In the genomic region with DNA sequence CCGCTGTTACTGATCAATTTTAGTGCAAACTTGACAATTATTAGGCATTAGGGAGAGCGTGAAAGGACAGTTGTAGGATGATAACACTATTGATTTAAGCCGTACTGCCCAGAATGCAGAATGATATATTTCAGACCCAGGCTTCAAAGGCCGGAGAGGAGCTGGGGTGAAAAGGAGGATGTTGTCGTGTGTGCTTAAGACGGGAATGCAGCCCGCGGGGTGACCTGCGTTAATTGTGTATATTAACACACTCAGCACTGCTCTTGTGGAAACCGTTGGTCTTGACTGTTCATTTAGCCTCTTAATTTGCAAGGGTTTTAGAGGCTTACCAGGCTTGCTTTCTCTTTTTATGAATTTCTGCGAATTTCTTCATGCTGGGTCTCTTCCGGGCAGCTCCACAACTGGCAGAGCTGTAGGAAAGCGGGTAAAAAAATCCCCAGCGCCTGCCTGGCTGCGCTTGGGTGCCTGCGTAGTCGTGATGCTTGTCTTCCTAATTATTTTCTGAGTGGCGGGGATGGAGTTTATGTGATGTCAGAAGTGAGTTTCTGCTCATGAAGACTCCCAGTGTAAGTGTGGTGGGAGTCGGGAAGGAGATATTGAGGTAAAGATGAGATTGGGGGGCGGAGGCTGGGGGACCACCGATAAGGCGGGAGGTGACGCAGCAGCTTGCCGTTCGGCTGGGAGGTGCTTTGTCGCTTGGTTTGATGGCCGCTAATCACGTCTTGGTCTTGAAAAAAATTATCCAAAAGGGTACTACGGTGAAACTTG, we compare ENCODE assay signal across 1 cellular context.
TF ChIP-seq lines count a peak whose summit lies in the region.

No MANE protein-coding gene starts in this region.

TF ChIP-seq in SK-N-SH, 30 proteins besides CTCF, POLR2A, EP300 and RAD21:
- TF ChIP-seq, protein P1, sequence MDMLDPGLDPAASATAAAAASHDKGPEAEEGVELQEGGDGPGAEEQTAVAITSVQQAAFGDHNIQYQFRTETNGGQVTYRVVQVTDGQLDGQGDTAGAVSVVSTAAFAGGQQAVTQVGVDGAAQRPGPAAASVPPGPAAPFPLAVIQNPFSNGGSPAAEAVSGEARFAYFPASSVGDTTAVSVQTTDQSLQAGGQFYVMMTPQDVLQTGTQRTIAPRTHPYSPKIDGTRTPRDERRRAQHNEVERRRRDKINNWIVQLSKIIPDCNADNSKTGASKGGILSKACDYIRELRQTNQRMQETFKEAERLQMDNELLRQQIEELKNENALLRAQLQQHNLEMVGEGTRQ (IDR thresholded peaks at IDR 0.05; ENCODE audit: borderline replicate concordance, low read depth, low read length), result no peak
- TF ChIP-seq FOXJ3 (CRISPR knock-in tag; IDR thresholded peaks at IDR 0.05), result no peak
- TF ChIP-seq CHD2 (IDR thresholded peaks at IDR 0.05; ENCODE audit: low read length, partially characterized antibody), result no peak
- TF ChIP-seq, protein P2, sequence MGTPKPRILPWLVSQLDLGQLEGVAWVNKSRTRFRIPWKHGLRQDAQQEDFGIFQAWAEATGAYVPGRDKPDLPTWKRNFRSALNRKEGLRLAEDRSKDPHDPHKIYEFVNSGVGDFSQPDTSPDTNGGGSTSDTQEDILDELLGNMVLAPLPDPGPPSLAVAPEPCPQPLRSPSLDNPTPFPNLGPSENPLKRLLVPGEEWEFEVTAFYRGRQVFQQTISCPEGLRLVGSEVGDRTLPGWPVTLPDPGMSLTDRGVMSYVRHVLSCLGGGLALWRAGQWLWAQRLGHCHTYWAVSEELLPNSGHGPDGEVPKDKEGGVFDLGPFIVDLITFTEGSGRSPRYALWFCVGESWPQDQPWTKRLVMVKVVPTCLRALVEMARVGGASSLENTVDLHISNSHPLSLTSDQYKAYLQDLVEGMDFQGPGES (IDR thresholded peaks at IDR 0.05; ENCODE audit: low read depth, low read length), result no peak
- TF ChIP-seq GATA2 (CRISPR knock-in tag; IDR thresholded peaks at IDR 0.05), result no peak
- TF ChIP-seq, protein P3, sequence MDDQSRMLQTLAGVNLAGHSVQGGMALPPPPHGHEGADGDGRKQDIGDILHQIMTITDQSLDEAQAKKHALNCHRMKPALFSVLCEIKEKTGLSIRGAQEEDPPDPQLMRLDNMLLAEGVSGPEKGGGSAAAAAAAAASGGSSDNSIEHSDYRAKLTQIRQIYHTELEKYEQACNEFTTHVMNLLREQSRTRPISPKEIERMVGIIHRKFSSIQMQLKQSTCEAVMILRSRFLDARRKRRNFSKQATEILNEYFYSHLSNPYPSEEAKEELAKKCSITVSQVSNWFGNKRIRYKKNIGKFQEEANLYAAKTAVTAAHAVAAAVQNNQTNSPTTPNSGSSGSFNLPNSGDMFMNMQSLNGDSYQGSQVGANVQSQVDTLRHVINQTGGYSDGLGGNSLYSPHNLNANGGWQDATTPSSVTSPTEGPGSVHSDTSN (IDR thresholded peaks at IDR 0.05), result no peak
- TF ChIP-seq SIN3A (IDR thresholded peaks at IDR 0.05; ENCODE audit: borderline replicate concordance, low read depth, low read length), result no peak
- TF ChIP-seq YY1 (IDR thresholded peaks at IDR 0.05; ENCODE audit: low read depth), result no peak
- TF ChIP-seq RCOR1 (IDR thresholded peaks at IDR 0.05; ENCODE audit: low read length), result no peak
- TF ChIP-seq, protein P4, sequence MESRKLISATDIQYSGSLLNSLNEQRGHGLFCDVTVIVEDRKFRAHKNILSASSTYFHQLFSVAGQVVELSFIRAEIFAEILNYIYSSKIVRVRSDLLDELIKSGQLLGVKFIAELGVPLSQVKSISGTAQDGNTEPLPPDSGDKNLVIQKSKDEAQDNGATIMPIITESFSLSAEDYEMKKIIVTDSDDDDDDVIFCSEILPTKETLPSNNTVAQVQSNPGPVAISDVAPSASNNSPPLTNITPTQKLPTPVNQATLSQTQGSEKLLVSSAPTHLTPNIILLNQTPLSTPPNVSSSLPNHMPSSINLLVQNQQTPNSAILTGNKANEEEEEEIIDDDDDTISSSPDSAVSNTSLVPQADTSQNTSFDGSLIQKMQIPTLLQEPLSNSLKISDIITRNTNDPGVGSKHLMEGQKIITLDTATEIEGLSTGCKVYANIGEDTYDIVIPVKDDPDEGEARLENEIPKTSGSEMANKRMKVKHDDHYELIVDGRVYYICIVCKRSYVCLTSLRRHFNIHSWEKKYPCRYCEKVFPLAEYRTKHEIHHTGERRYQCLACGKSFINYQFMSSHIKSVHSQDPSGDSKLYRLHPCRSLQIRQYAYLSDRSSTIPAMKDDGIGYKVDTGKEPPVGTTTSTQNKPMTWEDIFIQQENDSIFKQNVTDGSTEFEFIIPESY (IDR thresholded peaks at IDR 0.05; ENCODE audit: borderline replicate concordance, low read depth), result no peak
- TF ChIP-seq EZH2phosphoT487 (IDR thresholded peaks at IDR 0.05; ENCODE audit: borderline replicate concordance, low read depth), result no peak
- no peak for TF ChIP-seq FOSL2 (IDR thresholded peaks at IDR 0.05; ENCODE audit: borderline replicate concordance, low read depth)
- no peak for TF ChIP-seq RFX5 (IDR thresholded peaks at IDR 0.05; ENCODE audit: low read length)
